Comparison of ENCODE assay signal across 8 cellular contexts in genomic region chr15:62742409-62743171, GRCh38.
A peak's percentile ranks its signal among the peaks of the same experiment; 100 is the strongest.
DNase-seq lines count a peak whose midpoint lies in the region; ATAC-seq and TF ChIP-seq lines count a peak whose summit lies in the region.

No MANE protein-coding gene starts in this region.

- no peaks in the 10 kb centered on the region for H3K79me2 ChIP-seq in ACC112 (ENCODE audit: control insufficient read depth, insufficient read depth, low read length, unreplicated experiment)

- TF ChIP-seq EP300 in esophagus muscularis mucosa (IDR thresholded peaks at IDR 0.05) (no peak), suprapubic skin (IDR thresholded peaks at IDR 0.05) (no peak)

- WGBS in esophagus muscularis mucosa = 25% methylated on average over 8 of the region's 8 CpGs
- WGBS in suprapubic skin = 22% methylated on average over 8 of the region's 8 CpGs

- H3K27me3 ChIP-seq in ACC112 (ENCODE audit: insufficient read depth, low read length) = no peaks in the 10 kb centered on the region
- no peaks in the 10 kb centered on the region for H3K27me3 ChIP-seq in esophagus muscularis mucosa
- no peaks in the 10 kb centered on the region for H3K27me3 ChIP-seq in suprapubic skin

- peak overlapping the region; percentile 96 for H2AFZ ChIP-seq in ACC112 (ENCODE audit: low read length, unreplicated experiment)

- no peaks in the 10 kb centered on the region for H3K36me3 Mint-ChIP-seq in naive thymus-derived CD8-positive, alpha-beta T cell

- H3K36me3 ChIP-seq in ACC112 (ENCODE audit: insufficient read depth, low read length) (no peaks in the 10 kb centered on the region), esophagus muscularis mucosa (peaks cover 0 to 39% (median 18%) of the 10 kb centered on the region in 4 donors), suprapubic skin (peaks cover 15% of the 10 kb centered on the region)

- H3K27ac Mint-ChIP-seq in naive thymus-derived CD8-positive, alpha-beta T cell = peak overlapping the region in 1 of 10 donors; percentile 40

- TF ChIP-seq CTCF in GM12865 (IDR thresholded peaks at IDR 0.05; ENCODE audit: insufficient read depth, low read depth, low read length, missing control alignments) = peak; percentile 81
- TF ChIP-seq CTCF in esophagus muscularis mucosa (IDR thresholded peaks at IDR 0.05) = peak; percentile 71 to 79 (median 75)
- peak; percentile 29 to 76 for TF ChIP-seq CTCF in suprapubic skin (IDR thresholded peaks at IDR 0.05)

- intact Hi-C loops in esophagus muscularis mucosa (cut with DNase I) = loop anchor here (5.0 kb wide), 1 partner anchor 350 kb away; the partner anchor contains the start of gene TLN2

- H3K4me3 ChIP-seq in ACC112 (ENCODE audit: low read depth, low read length) (peak overlapping the region; percentile 45), GM12865 (ENCODE audit: low read depth, low read length) (no peak overlapping the region), esophagus muscularis mucosa (no peak overlapping the region), suprapubic skin (no peak overlapping the region)

- peak; percentile 65 for DNase-seq in GM12865 (ENCODE audit: low read depth)
- DNase-seq in NCI-H2107 treated with DMSO at 0.1 percent for 48 hours (lab: John Stamatoyannopoulos, UW; ENCODE audit: unreplicated experiment) = peak; percentile 11
- DNase-seq in activated CD4-positive, alpha-beta T cell treated with anti-CD3 and anti-CD28 coated beads for 4 hours = peak; percentile 19 to 21
- DNase-seq in esophagus muscularis mucosa (ENCODE audit: extremely low spot score) = peak; percentile 93
- DNase-seq in naive thymus-derived CD8-positive, alpha-beta T cell = peak in 6 of 10 donors; percentile 14 to 24 (median 20)
- DNase-seq in suprapubic skin (ENCODE audit: low spot score in 2 of 2) = peak; percentile 85 to 91
- DNase-seq in UCSD-AML1 (lab: John Stamatoyannopoulos, UW; ENCODE audit: unreplicated experiment) = no peak

- H3K9me3 ChIP-seq in esophagus muscularis mucosa = no peaks in the 10 kb centered on the region
- no peaks in the 10 kb centered on the region for H3K9me3 ChIP-seq in suprapubic skin

- peaks cover 0 to 3% (median 0%) of the 10 kb centered on the region in 5 donors for H3K27me3 Mint-ChIP-seq in naive thymus-derived CD8-positive, alpha-beta T cell

- TF ChIP-seq POLR2A in esophagus muscularis mucosa (IDR thresholded peaks at IDR 0.05; ENCODE audit: low read depth) (no peak), suprapubic skin (IDR thresholded peaks at IDR 0.05) (no peak)

- H3K9me3 Mint-ChIP-seq in naive thymus-derived CD8-positive, alpha-beta T cell = no peaks in the 10 kb centered on the region

- peaks cover 41% of the 10 kb centered on the region for H3K4me1 ChIP-seq in ACC112 (ENCODE audit: control insufficient read depth, insufficient read depth, low read length, unreplicated experiment)
- peaks cover 5 to 34% (median 28%) of the 10 kb centered on the region in 4 donors for H3K4me1 ChIP-seq in esophagus muscularis mucosa
- peaks cover 19% of the 10 kb centered on the region for H3K4me1 ChIP-seq in suprapubic skin

- no peak for ATAC-seq in naive thymus-derived CD8-positive, alpha-beta T cell

- H3K27ac ChIP-seq in ACC112 (ENCODE audit: low read depth, low read length) = peak overlapping the region; percentile 82
- H3K27ac ChIP-seq in esophagus muscularis mucosa (replicated peaks in 1 of 4) = peak overlapping the region; percentile 58 to 82 (median 69)
- peak overlapping the region; percentile 56 for H3K27ac ChIP-seq in suprapubic skin

- POLR2A ChIA-PET in naive thymus-derived CD8-positive, alpha-beta T cell (lab: Charles Lee) = no interaction called here

- peak overlapping the region in 1 of 10 donors; percentile 22 for H3K4me3 Mint-ChIP-seq in naive thymus-derived CD8-positive, alpha-beta T cell

- peaks cover 0 to 10% (median 7%) of the 10 kb centered on the region in 4 donors for H3K4me1 Mint-ChIP-seq in naive thymus-derived CD8-positive, alpha-beta T cell
